In the genomic region with DNA sequence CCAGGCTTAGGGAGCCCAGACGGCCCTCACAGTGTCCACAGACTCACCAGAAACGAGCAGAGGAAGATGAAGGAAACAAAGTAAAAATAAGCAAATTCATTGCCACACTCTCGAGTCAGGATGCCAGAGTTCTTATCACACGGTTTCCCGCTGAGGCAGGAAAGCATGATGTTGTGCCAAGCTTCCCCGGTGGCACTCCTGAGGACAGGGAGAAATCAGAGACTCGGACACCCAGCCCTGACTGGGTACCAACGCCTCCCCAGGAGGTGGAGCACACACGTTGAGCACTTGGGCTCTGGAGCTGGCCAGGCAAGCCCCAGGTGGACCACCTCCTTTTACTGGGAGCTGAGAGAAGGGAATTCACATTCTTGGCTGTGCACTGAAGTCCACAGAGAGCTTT, we compare ENCODE assay signal across 1 cellular context.
TF ChIP-seq lines count a peak whose summit lies in the region.

No MANE protein-coding gene starts in this region.

TF ChIP-seq in endothelial cell of umbilical vein, 7 proteins besides CTCF, POLR2A, EP300 and RAD21:
- TF ChIP-seq GATA2 (IDR thresholded peaks at IDR 0.05; ENCODE audit: insufficient read depth, insufficient read length, low read depth, low read length), result no peak
- TF ChIP-seq EZH2 (IDR thresholded peaks at IDR 0.05; ENCODE audit: borderline replicate concordance, low read depth, low read length, severe bottlenecking), result no peak
- no peak for TF ChIP-seq JUN (IDR thresholded peaks at IDR 0.05; ENCODE audit: borderline replicate concordance, insufficient read depth, insufficient read length, low read depth)
- no peak for TF ChIP-seq FOS (IDR thresholded peaks at IDR 0.05; ENCODE audit: borderline replicate concordance, insufficient read depth, low read length)
- TF ChIP-seq MAX (IDR thresholded peaks at IDR 0.05; ENCODE audit: insufficient read depth, insufficient read length), result no peak
- TF ChIP-seq MYC (IDR thresholded peaks at IDR 0.05; ENCODE audit: low read depth, low read length), result no peak
- TF ChIP-seq POLR2AphosphoS5 (IDR thresholded peaks at IDR 0.05; ENCODE audit: insufficient read depth, low read depth, low read length), result no peak
